ENCODE assay signal across 16 cellular contexts in genomic region chr5:143495124-143495523, GRCh38.
DNase-seq lines count a peak whose midpoint lies in the region; ATAC-seq and TF ChIP-seq lines count a peak whose summit lies in the region.
"Had no signal": no experiment of that assay in that cellular context is flagged by ENCODE, and none has a peak within 500 bp of the region (broad histone marks: within the 10 kb centered on the region; RNA-seq: fewer than 3 reads in every experiment).

No MANE protein-coding gene starts in this region.

- TF ChIP-seq POLR2A in uterus (IDR thresholded peaks at IDR 0.05) = no peak

- DNase-seq in CD14-positive monocyte (ENCODE audit: low spot score) (no peak), NOMO-1 (lab: John Stamatoyannopoulos, UW; ENCODE audit: unreplicated experiment in 2 of 2) (peak; percentile 39 to 52), nephron progenitor cell (no peak), glutamatergic neuron (no peak), uterus (no peak), NCI-H146 (lab: John Stamatoyannopoulos, UW) (no peak)
- DNase-seq in stimulated activated naive CD8-positive, alpha-beta T cell treated with anti-CD3 and anti-CD28 coated beads, Interleukin-15, Interleukin-2, amounts not matched to agents 100 U/mL and 50 U/mL, for 24 hours = no peak
- DNase-seq: activated CD4-positive, alpha-beta T cell treated with anti-CD3 and anti-CD28 coated beads, Interleukin-2, amount 10 ng/mL, durations not matched to agents 24 days and 14 days; DMS79; mesendoderm; NCI-H510A treated with DMSO at 0.1 percent for 48 hours; T1000; testis had no signal

- no peak overlapping the region for H3K4me3 ChIP-seq in uterus
- H3K4me3 ChIP-seq: testis had no signal

- no peaks in the 10 kb centered on the region for H3K4me1 ChIP-seq in uterus

- no peaks in the 10 kb centered on the region for H3K27me3 ChIP-seq in uterus
- H3K27me3 ChIP-seq: neutrophil, testis had no signal

- ATAC-seq in esophagus mucosa = peak; percentile 71
- ATAC-seq in stimulated activated naive CD8-positive, alpha-beta T cell treated with anti-CD3 and anti-CD28 coated beads, Interleukin-15, Interleukin-2, amounts not matched to agents 100 U/mL and 50 U/mL, for 24 hours = no peak

- H3K9me3 ChIP-seq in uterus = no peaks in the 10 kb centered on the region
- H3K9me3 ChIP-seq: neutrophil, testis had no signal

- H3K36me3 Mint-ChIP-seq in CD14-positive monocyte = no peaks in the 10 kb centered on the region
- H3K36me3 Mint-ChIP-seq in nephron progenitor cell (ENCODE audit: low read depth) = no peaks in the 10 kb centered on the region
- no peaks in the 10 kb centered on the region for H3K36me3 Mint-ChIP-seq in glutamatergic neuron (ENCODE audit: unreplicated experiment)

- H3K36me3 ChIP-seq in uterus = no peaks in the 10 kb centered on the region
- H3K36me3 ChIP-seq: neutrophil had no signal

- H3K27me3 Mint-ChIP-seq in CD14-positive monocyte (ENCODE audit: low read depth in 3 of 3) (peaks cover 0 to 6% (median 0%) of the 10 kb centered on the region in 3 donors), nephron progenitor cell (ENCODE audit: low read depth, poor library complexity) (peaks cover 13% of the 10 kb centered on the region), glutamatergic neuron (ENCODE audit: unreplicated experiment) (no peaks in the 10 kb centered on the region)
- H3K27me3 Mint-ChIP-seq: activated CD4-positive, alpha-beta T cell treated with anti-CD3 and anti-CD28 coated beads, Interleukin-2, amount 10 ng/mL, durations not matched to agents 24 days and 14 days; B cell had no signal

- no peak for TF ChIP-seq CTCF in CD14-positive monocyte (IDR thresholded peaks at IDR 0.05)
- TF ChIP-seq CTCF in nephron progenitor cell (IDR thresholded peaks at IDR 0.05) = no peak
- TF ChIP-seq CTCF in glutamatergic neuron (IDR thresholded peaks at IDR 0.05; ENCODE audit: partially characterized antibody, unreplicated experiment) = no peak
- no peak for TF ChIP-seq CTCF in uterus (IDR thresholded peaks at IDR 0.05)

- H3K4me3 Mint-ChIP-seq in CD14-positive monocyte = peak overlapping the region in 1 of 2 donors; percentile 67
- H3K4me3 Mint-ChIP-seq in nephron progenitor cell = no peak overlapping the region
- H3K4me3 Mint-ChIP-seq in glutamatergic neuron (ENCODE audit: unreplicated experiment) = no peak overlapping the region
- H3K4me3 Mint-ChIP-seq: activated CD4-positive, alpha-beta T cell treated with anti-CD3 and anti-CD28 coated beads, Interleukin-2, amount 10 ng/mL, durations not matched to agents 24 days and 14 days; B cell had no signal

- intact Hi-C loops in CD14-positive monocyte (cut with micrococcal nuclease) (loop anchor here in 1 of 2 donors (10.0 kb wide), 1 partner anchor 60 kb away; no protein-coding TSS in a partner anchor), uterus (cut with DNase I; ENCODE audit: low total_unique reads) (no loop called here)

- H3K4me1 Mint-ChIP-seq in CD14-positive monocyte (peaks cover 45% of the 10 kb centered on the region), nephron progenitor cell (no peaks in the 10 kb centered on the region), glutamatergic neuron (ENCODE audit: low read depth, unreplicated experiment) (no peaks in the 10 kb centered on the region)
- H3K4me1 Mint-ChIP-seq: activated CD4-positive, alpha-beta T cell treated with anti-CD3 and anti-CD28 coated beads, Interleukin-2, amount 10 ng/mL, durations not matched to agents 24 days and 14 days; B cell had no signal

- H3K27ac Mint-ChIP-seq in CD14-positive monocyte (peak overlapping the region; percentile 65 to 92 (median 86)), nephron progenitor cell (peak overlapping the region; percentile 34), glutamatergic neuron (ENCODE audit: unreplicated experiment) (no peak overlapping the region)
- H3K27ac Mint-ChIP-seq: activated CD4-positive, alpha-beta T cell treated with anti-CD3 and anti-CD28 coated beads, Interleukin-2, amount 10 ng/mL, durations not matched to agents 24 days and 14 days; B cell had no signal

- H3K27ac ChIP-seq in uterus = no peak overlapping the region
- H3K27ac ChIP-seq: neutrophil, testis had no signal

- H3K9me3 Mint-ChIP-seq in CD14-positive monocyte (peaks cover 0 to 2% (median 0%) of the 10 kb centered on the region in 7 donors), nephron progenitor cell (no peaks in the 10 kb centered on the region), glutamatergic neuron (ENCODE audit: unreplicated experiment) (no peaks in the 10 kb centered on the region)

Comparison
In these comparisons a context has a peak if more than half of its experiments do, and no peak if none do; other contexts are left out.
1. DNase-seq: peak in NOMO-1 (2 of 2); none in CD14-positive monocyte (single experiment), nephron progenitor cell (single experiment), glutamatergic neuron (single experiment), uterus (0 of 2), NCI-H146 (single experiment) and stimulated activated naive CD8-positive, alpha-beta T cell treated with anti-CD3 and anti-CD28 coated beads, Interleukin-15, Interleukin-2, amounts not matched to agents 100 U/mL and 50 U/mL, for 24 hours (single experiment).